In the genomic region with DNA sequence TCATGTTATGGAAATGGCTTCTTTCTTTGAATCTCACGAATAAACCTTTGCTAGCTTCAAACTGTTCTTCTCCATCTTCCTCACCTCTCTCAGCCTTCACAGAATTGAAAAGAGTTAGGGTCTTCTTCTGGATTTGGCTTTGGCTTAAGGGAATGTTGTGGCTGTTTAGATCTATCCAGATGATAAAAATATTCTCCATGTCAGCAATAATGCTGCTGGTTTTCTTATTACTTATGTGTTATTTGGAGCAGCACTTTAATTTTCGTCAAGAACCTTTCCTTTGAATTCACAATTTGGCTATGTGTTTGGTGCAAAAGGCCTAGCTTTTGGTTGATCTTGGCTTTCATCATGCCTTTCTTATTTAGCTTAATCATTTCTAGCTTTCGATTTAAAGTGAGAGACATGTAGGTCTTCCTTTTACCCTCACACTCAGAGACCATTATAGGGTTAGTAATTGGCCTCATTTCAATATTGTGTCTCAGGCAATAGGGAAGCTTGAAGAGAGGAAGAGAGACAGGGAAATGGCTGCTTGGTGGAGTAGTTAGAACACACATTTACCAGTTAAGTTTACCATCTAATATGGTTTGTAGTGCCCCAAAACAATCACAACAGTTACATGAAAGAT, we compare ENCODE assay signal across 2 cellular contexts.
TF ChIP-seq lines count a peak whose summit lies in the region.

No MANE protein-coding gene starts in this region.

TF ChIP-seq in HepG2, 621 proteins besides CTCF, POLR2A, EP300 and RAD21:
- TF ChIP-seq, protein P1, sequence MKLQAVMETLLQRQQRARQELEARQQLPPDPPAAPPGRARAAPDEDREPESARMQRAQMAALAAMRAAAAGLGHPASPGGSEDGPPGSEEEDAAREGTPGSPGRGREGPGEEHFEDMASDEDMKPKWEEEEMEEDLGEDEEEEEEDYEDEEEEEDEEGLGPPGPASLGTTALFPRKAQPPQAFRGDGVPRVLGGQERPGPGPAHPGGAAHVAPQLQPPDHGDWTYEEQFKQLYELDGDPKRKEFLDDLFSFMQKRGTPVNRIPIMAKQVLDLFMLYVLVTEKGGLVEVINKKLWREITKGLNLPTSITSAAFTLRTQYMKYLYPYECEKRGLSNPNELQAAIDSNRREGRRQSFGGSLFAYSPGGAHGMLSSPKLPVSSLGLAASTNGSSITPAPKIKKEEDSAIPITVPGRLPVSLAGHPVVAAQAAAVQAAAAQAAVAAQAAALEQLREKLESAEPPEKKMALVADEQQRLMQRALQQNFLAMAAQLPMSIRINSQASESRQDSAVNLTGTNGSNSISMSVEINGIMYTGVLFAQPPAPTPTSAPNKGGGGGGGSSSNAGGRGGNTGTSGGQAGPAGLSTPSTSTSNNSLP (IDR thresholded peaks at IDR 0.05; ENCODE audit: low read depth, low read length): no peak
- TF ChIP-seq MAFF (IDR thresholded peaks at IDR 0.05; ENCODE audit: low read depth, low read length) (peak; percentile 56; the same call in 1 of the 2 replicates), MAFK (conservative IDR thresholded peaks at IDR 0.05 in 1 of 2, IDR thresholded peaks at IDR 0.05 in 1 of 2; ENCODE audit: low read length in 2 of 2) (peak; percentile 21 to 62; a peak in 2 of 4 replicates)

TF ChIP-seq in GM12878, 131 proteins besides CTCF, POLR2A, EP300 and RAD21:
- TF ChIP-seq, protein P2, sequence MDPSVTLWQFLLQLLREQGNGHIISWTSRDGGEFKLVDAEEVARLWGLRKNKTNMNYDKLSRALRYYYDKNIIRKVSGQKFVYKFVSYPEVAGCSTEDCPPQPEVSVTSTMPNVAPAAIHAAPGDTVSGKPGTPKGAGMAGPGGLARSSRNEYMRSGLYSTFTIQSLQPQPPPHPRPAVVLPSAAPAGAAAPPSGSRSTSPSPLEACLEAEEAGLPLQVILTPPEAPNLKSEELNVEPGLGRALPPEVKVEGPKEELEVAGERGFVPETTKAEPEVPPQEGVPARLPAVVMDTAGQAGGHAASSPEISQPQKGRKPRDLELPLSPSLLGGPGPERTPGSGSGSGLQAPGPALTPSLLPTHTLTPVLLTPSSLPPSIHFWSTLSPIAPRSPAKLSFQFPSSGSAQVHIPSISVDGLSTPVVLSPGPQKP (IDR thresholded peaks at IDR 0.05; ENCODE audit: low read depth, low read length): no peak
- TF ChIP-seq MYC (IDR thresholded peaks at IDR 0.05; ENCODE audit: insufficient read depth, insufficient read length, insufficient replicate concordance, low read length, severe bottlenecking) (no peak), TARDBP (IDR thresholded peaks at IDR 0.05; ENCODE audit: borderline replicate concordance) (no peak), SRF (IDR thresholded peaks at IDR 0.05; ENCODE audit: low read depth in 2 of 2, low read length in 2 of 2) (no peak), CREB1 (IDR thresholded peaks at IDR 0.05; ENCODE audit: low read depth) (no peak), CHD1 (IDR thresholded peaks at IDR 0.05; ENCODE audit: low read depth, low read length) (no peak), ZNF274 (IDR thresholded peaks at IDR 0.05; ENCODE audit: insufficient read depth, insufficient read length) (no peak), NBN (IDR thresholded peaks at IDR 0.05) (no peak), SMAD5 (IDR thresholded peaks at IDR 0.05; ENCODE audit: low read depth) (no peak), PAX8 (IDR thresholded peaks at IDR 0.05) (no peak), BRCA1 (IDR thresholded peaks at IDR 0.05; ENCODE audit: low read depth, low read length) (no peak), NRF1 (conservative IDR thresholded peaks at IDR 0.05; ENCODE audit: low read depth, low read length) (no peak), FOXK2 (IDR thresholded peaks at IDR 0.05) (no peak)
- TF ChIP-seq, protein P3, sequence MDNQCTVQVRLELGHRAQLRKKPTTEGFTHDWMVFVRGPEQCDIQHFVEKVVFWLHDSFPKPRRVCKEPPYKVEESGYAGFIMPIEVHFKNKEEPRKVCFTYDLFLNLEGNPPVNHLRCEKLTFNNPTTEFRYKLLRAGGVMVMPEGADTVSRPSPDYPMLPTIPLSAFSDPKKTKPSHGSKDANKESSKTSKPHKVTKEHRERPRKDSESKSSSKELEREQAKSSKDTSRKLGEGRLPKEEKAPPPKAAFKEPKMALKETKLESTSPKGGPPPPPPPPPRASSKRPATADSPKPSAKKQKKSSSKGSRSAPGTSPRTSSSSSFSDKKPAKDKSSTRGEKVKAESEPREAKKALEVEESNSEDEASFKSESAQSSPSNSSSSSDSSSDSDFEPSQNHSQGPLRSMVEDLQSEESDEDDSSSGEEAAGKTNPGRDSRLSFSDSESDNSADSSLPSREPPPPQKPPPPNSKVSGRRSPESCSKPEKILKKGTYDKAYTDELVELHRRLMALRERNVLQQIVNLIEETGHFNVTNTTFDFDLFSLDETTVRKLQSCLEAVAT (IDR thresholded peaks at IDR 0.05): no peak
- TF ChIP-seq, protein P4, sequence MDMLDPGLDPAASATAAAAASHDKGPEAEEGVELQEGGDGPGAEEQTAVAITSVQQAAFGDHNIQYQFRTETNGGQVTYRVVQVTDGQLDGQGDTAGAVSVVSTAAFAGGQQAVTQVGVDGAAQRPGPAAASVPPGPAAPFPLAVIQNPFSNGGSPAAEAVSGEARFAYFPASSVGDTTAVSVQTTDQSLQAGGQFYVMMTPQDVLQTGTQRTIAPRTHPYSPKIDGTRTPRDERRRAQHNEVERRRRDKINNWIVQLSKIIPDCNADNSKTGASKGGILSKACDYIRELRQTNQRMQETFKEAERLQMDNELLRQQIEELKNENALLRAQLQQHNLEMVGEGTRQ (IDR thresholded peaks at IDR 0.05; ENCODE audit: borderline replicate concordance, low read depth, low read length): no peak
TF ChIP-seq in GM12878: peak in this region for 0.
